7 cellular contexts compared by ENCODE assay signal in the genomic region with DNA sequence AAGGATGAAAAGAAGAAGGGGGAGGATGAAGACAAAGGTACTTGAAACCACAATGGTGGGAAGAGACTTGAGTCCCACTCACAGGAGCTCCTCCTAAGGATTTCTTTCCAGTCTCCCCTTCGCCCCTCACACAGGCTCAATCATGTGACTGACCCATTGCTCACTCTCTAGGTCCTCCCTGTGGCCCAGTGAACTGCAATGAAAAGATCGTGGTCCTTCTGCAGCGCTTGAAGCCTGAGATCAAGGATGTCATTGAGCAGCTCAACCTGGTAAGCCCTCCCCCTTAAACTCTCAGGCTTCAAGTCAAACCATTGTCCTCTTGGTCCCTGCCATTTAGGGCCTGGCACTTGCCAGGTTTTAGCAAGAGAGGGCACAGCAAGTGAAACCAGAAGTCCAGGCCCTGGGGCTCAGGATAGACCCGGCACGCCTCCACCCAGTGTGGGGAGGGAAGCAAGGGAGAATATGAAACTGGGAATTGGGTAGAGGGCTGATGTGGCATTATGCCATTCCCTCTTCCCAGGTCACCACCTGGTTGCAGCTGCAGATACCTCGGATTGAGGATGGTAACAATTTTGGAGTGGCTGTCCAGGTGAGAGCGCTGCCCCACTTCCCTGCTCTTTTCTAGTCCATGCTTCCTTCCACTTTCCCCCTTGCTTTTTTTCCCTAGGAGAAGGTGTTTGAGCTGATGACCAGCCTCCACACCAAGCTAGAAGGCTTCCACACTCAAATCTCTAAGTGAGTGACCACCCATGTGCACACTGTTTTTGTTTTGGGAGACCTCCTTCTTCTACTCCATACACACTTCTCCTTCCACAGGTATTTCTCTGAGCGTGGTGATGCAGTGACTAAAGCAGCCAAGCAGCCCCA. TPM values are rescaled to one million over a fixed set of nuclear protein-coding genes. Genes with fewer than 3 reads are reported as not detected.
DNase-seq lines count a peak whose midpoint lies in the region; ATAC-seq and TF ChIP-seq lines count a peak whose summit lies in the region.
"Had no signal": no experiment of that assay in that cellular context is flagged by ENCODE, and none has a peak within 500 bp of the region (broad histone marks: within the 10 kb centered on the region; RNA-seq: fewer than 3 reads in every experiment).

No MANE protein-coding gene starts in this region.

- WGBS in esophagus squamous epithelium, 2 donors = 87 to 88% methylated on average over 5 to 7 of the region's 8 CpGs

- H3K4me1 ChIP-seq in cardiac muscle cell (ENCODE audit: low read depth) (peaks cover 14% of the 10 kb centered on the region), duodenal mucosa (ENCODE audit: control insufficient read depth in 1 of 2, insufficient read depth in 2 of 2, low read length in 2 of 2) (peaks cover 47 to 50% of the 10 kb centered on the region in 2 donors), uterus (peaks cover 4 to 7% of the 10 kb centered on the region in 2 donors), esophagus squamous epithelium (peaks cover 38 to 68% (median 46%) of the 10 kb centered on the region in 3 donors)

- peak overlapping the region; percentile 25 for H3K27ac ChIP-seq in cardiac muscle cell
- H3K27ac ChIP-seq in duodenal mucosa (ENCODE audit: low read depth, low read length) = no peak overlapping the region
- peak overlapping the region; percentile 90 to 95 for H3K27ac ChIP-seq in uterus
- peak overlapping the region in 2 of 4 donors; percentile 96 to 97 for H3K27ac ChIP-seq in esophagus squamous epithelium

- H3K9ac ChIP-seq in duodenal mucosa (ENCODE audit: low read depth in 1 of 2, low read length in 2 of 2) = peak overlapping the region; percentile 77 to 94

- H3K27me3 ChIP-seq in cardiac muscle cell = no peaks in the 10 kb centered on the region
- no peaks in the 10 kb centered on the region for H3K27me3 ChIP-seq in duodenal mucosa (ENCODE audit: control insufficient read depth in 1 of 2, insufficient read depth in 2 of 2, low read length in 2 of 2)
- H3K27me3 ChIP-seq in uterus = no peaks in the 10 kb centered on the region
- H3K27me3 ChIP-seq in esophagus squamous epithelium = no peaks in the 10 kb centered on the region

- DNase-seq in cardiac muscle cell (ENCODE audit: low read depth in 1 of 2, low spot score in 1 of 2) (no peak), left cardiac atrium (no peak), uterus (no peak), left colon (no peak), esophagus squamous epithelium (lab: John Stamatoyannopoulos, UW) (no peak)
- DNase-seq: caudate nucleus had no signal

- TF ChIP-seq POLR2A in uterus (IDR thresholded peaks at IDR 0.05) = no peak
- TF ChIP-seq POLR2A in esophagus squamous epithelium (IDR thresholded peaks at IDR 0.05) = no peak

- TF ChIP-seq CTCF in cardiac muscle cell (IDR thresholded peaks at IDR 0.05; ENCODE audit: low read depth, low read length) (no peak), uterus (IDR thresholded peaks at IDR 0.05) (no peak), esophagus squamous epithelium (IDR thresholded peaks at IDR 0.05) (no peak)

- H3K36me3 ChIP-seq in cardiac muscle cell (peaks cover 15% of the 10 kb centered on the region), duodenal mucosa (ENCODE audit: control insufficient read depth in 1 of 2, insufficient read depth in 2 of 2, low read length in 2 of 2) (peaks cover 24 to 26% of the 10 kb centered on the region in 2 donors), uterus (no peaks in the 10 kb centered on the region), esophagus squamous epithelium (peaks cover 17 to 27% (median 17%) of the 10 kb centered on the region in 3 donors)

- H3K4me3 ChIP-seq in cardiac muscle cell = no peak overlapping the region
- H3K4me3 ChIP-seq in duodenal mucosa (ENCODE audit: low read depth in 1 of 2, low read length in 2 of 2) = peak overlapping the region; percentile 86 to 88
- no peak overlapping the region for H3K4me3 ChIP-seq in uterus
- H3K4me3 ChIP-seq in esophagus squamous epithelium = peak overlapping the region in 1 of 4 donors; percentile 100

- no peak for ATAC-seq in left cardiac atrium
- ATAC-seq in left colon = no peak

- H3K9me3 ChIP-seq in cardiac muscle cell (ENCODE audit: low read depth) (no peaks in the 10 kb centered on the region), duodenal mucosa (ENCODE audit: control insufficient read depth in 1 of 2, low read length in 2 of 2) (no peaks in the 10 kb centered on the region), uterus (no peaks in the 10 kb centered on the region), esophagus squamous epithelium (no peaks in the 10 kb centered on the region)

- intact Hi-C loops in left cardiac atrium (cut with DNase I) (no loop called here), uterus (cut with DNase I; ENCODE audit: low total_unique reads) (no loop called here), left colon (cut with DNase I, micrococcal nuclease) (no loop called here), esophagus squamous epithelium (cut with DNase I) (no loop called here)

RNA-seq across cellular contexts. Expression of gene PSME1, which starts 1.8 kb away (rescaled TPM):
- total RNA-seq in cardiac muscle cell (211 and 238 TPM in 2 replicates), left cardiac atrium (100 to 1,000 TPM in 1 of 2 donors, 10 to 100 TPM in 1; 91.6 to 103 TPM), uterus (100 to 1,000 TPM in 2 of 4 donors, 10 to 100 TPM in 2; 81.0 to 175 (median 131) TPM), left colon (100 to 1,000 TPM; 196 to 249 TPM), esophagus squamous epithelium (100 to 1,000 TPM; 100 to 256 (median 116) TPM)
- 383 and 492 TPM in 2 replicates for polyA plus RNA-seq in cardiac muscle cell

RNA-seq across cellular contexts. Expression of gene EMC9, which starts 3.6 kb away (rescaled TPM):
- total RNA-seq in cardiac muscle cell (54.6 and 69.3 TPM in 2 replicates), left cardiac atrium (10 to 100 TPM; 14.3 to 22.0 TPM), uterus (10 to 100 TPM in 2 of 4 donors, 1 to 10 TPM in 1, not detected in 1; 6.2 to 21.2 (median 10.9) TPM), left colon (10 to 100 TPM; 13.9 to 25.7 TPM), esophagus squamous epithelium (10 to 100 TPM in 3 of 4 donors, 1 to 10 TPM in 1; 6.0 to 12.1 (median 10.9) TPM)
- 82.3 and 114 TPM in 2 replicates for polyA plus RNA-seq in cardiac muscle cell

RNA-seq across cellular contexts. Expression of gene FITM1, which starts 7.3 kb away (rescaled TPM):
- total RNA-seq in cardiac muscle cell = 124 and 136 TPM in 2 replicates
- polyA plus RNA-seq in cardiac muscle cell = 181 and 209 TPM in 2 replicates
- 100 to 1,000 TPM; 103 to 131 TPM for total RNA-seq in left cardiac atrium
- total RNA-seq in uterus = 1 to 10 TPM in 2 of 4 donors, under 1 TPM in 1, not detected in 1; 0.48 to 2.4 (median 1.3) TPM
- total RNA-seq in left colon = 1 to 10 TPM; 1.0 TPM
- total RNA-seq in esophagus squamous epithelium = 1 to 10 TPM in 1 of 4 donors, under 1 TPM in 2, not detected in 1; 0.42 to 3.7 (median 0.95) TPM

RNA-seq across cellular contexts. Expression of gene PSME2, which starts 8.6 kb away (rescaled TPM):
- total RNA-seq in cardiac muscle cell = 92.3 and 97.6 TPM in 2 replicates
- polyA plus RNA-seq in cardiac muscle cell = 311 and 331 TPM in 2 replicates
- 10 to 100 TPM; 65.5 to 84.2 TPM for total RNA-seq in left cardiac atrium
- total RNA-seq in uterus = 100 to 1,000 TPM in 1 of 4 donors, 10 to 100 TPM in 3; 16.9 to 113 (median 25.7) TPM
- total RNA-seq in left colon = 100 to 1,000 TPM; 140 to 240 TPM
- 100 to 1,000 TPM in 1 of 4 donors, 10 to 100 TPM in 3; 44.4 to 110 (median 77.2) TPM for total RNA-seq in esophagus squamous epithelium

RNA-seq across cellular contexts. Expression of gene RNF31, which starts 9.5 kb away (rescaled TPM):
- total RNA-seq in cardiac muscle cell (81.0 and 134 TPM in 2 replicates), left cardiac atrium (10 to 100 TPM; 31.6 to 41.7 TPM), uterus (100 to 1,000 TPM in 1 of 4 donors, 10 to 100 TPM in 3; 17.7 to 106 (median 57.9) TPM), left colon (10 to 100 TPM; 49.1 to 50.3 TPM), esophagus squamous epithelium (10 to 100 TPM; 26.8 to 35.6 (median 32.4) TPM)
- 42.1 and 44.9 TPM in 2 replicates for polyA plus RNA-seq in cardiac muscle cell

Comparison
In these comparisons a context has a peak if more than half of its experiments do, and no peak if none do; other contexts are left out.
1. H3K4me3 ChIP-seq: peak in duodenal mucosa (2 of 2); none in cardiac muscle cell (single experiment) and uterus (0 of 2).
2. RNA of gene FITM1, which starts 7.3 kb away (total RNA-seq): 103 to 131 TPM in left cardiac atrium and 124 to 136 TPM in cardiac muscle cell; 0.48 to 2.4 TPM in uterus, 1.0 TPM in left colon and 0.42 to 3.7 TPM in esophagus squamous epithelium; every median in the first group is over 10 times any median in the second.